22 cellular contexts compared by ENCODE assay signal in the genomic region with DNA sequence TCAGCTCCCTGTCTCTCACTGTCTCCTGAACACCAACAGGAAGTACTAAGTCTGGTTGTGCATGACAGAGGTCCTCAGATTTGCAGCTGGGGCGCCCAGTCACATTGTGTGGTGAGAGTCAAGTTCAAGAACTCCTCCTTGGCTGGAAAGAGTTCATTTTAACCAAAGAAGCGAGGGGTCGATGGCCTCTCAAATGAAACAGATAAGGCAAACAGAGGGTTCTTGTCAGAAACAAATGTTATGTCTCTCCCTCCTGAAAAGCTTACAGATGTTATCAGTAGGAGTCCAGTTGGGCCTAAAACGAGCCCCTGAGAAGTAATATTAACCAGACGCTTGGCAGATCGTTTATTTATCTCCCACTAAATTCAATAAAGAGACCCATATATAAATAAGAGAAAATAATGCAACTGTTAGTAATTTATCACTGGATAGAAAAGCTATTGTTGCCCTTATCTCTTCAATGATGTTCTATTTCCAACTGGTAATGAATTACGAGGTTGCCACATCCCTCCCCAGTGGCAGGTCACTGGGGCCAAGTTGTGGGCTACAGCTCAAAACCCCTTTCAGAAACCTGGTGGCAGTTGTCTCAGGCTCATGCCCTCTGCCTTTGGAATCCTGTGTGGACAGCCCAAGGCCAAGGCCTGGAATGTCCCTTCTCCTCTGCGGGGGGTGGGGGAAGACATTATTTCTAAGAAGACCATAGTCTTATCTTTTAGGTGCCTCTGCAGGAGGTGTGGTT.
A peak's percentile ranks its signal among the peaks of the same experiment; 100 is the strongest.
DNase-seq lines count a peak whose midpoint lies in the region; ATAC-seq, FAIRE-seq and TF ChIP-seq lines count a peak whose summit lies in the region.
"Had no signal": no experiment of that assay in that cellular context is flagged by ENCODE, and none has a peak within 500 bp of the region (broad histone marks: within the 10 kb centered on the region; RNA-seq: fewer than 3 reads in every experiment).

No MANE protein-coding gene starts in this region.

- no peaks in the 10 kb centered on the region for H4K20me1 ChIP-seq in SK-N-SH (ENCODE audit: insufficient read depth)
- H4K20me1 ChIP-seq: BLaER1 treated with 17β-estradiol and CSF1 and Interleukin-3, amounts not matched to agents 10 nM and 100 nM had no signal

- H3F3A ChIP-seq in SK-N-SH (replicated peaks; ENCODE audit: insufficient read depth): no peaks in the 10 kb centered on the region

- H3K27ac Mint-ChIP-seq in nephron: peak overlapping the region; percentile 86 to 94 (median 87)

- 32% methylated on average over 8 of the region's 8 CpGs for WGBS in SK-N-SH (ENCODE audit: low lambda C conversion rate)

- TF ChIP-seq RAD21 in SK-N-SH (IDR thresholded peaks at IDR 0.05; ENCODE audit: low read length): no peak

- no peak for ATAC-seq in HG02973 (IDR thresholded peaks at IDR 0.05; ENCODE audit: unreplicated experiment)
- ATAC-seq: PC-3 had no signal

- TF ChIP-seq CTCF in SK-N-SH (IDR thresholded peaks at IDR 0.05): no peak
- TF ChIP-seq CTCF in kidney (IDR thresholded peaks at IDR 0.05; ENCODE audit: borderline replicate concordance, extremely low read depth, insufficient read depth): no peak
- TF ChIP-seq CTCF in nephron (IDR thresholded peaks at IDR 0.05; ENCODE audit: unreplicated experiment in 3 of 3): no peak

- CTCF ChIA-PET in SK-N-SH (lab: Yijun Ruan, JAX): interaction anchor here (0.6 to 0.7 kb wide), 3 partner anchors 30 to 943 kb away, joined by 3 read pairs; no protein-coding TSS in a partner anchor

- intact Hi-C loops in kidney (cut with DNase I): no loop called here

- no peak overlapping the region for H3K4me3 Mint-ChIP-seq in nephron
- H3K4me3 Mint-ChIP-seq: CD8-positive, alpha-beta memory T cell had no signal

- H3K4me1 ChIP-seq in SK-N-SH (ENCODE audit: control insufficient read depth in 1 of 2, insufficient read depth in 2 of 2, low read depth in 1 of 2, low read length in 1 of 2) (peaks cover 0 to 4% of the 10 kb centered on the region in 2 experiments; a peak in 1 of 4 replicates), kidney (ENCODE audit: control insufficient read depth in 1 of 2, insufficient read depth in 1 of 2, low read depth in 1 of 2, low read length in 2 of 2) (no peaks in the 10 kb centered on the region)

- FAIRE-seq in kidney (lab: Jason Lieb, UNC): no peak
- FAIRE-seq: A204.1, GM12892 had no signal

- H3K27me3 ChIP-seq in SK-N-SH (ENCODE audit: insufficient read depth): no peaks in the 10 kb centered on the region
- H3K27me3 ChIP-seq: BLaER1 treated with 17β-estradiol and CSF1 and Interleukin-3, amounts not matched to agents 10 nM and 100 nM had no signal

- peaks cover 6% of the 10 kb centered on the region for H3K9me3 Mint-ChIP-seq in nephron

- no peaks in the 10 kb centered on the region for H3K79me2 ChIP-seq in SK-N-SH (ENCODE audit: insufficient read depth)

- no peaks in the 10 kb centered on the region for H3K9me2 ChIP-seq in SK-N-SH

- H3K27ac ChIP-seq in SK-N-SH (ENCODE audit: low read depth in 2 of 2, low read length in 1 of 2) (no peak overlapping the region), kidney (ENCODE audit: low read depth in 2 of 2, low read length in 2 of 2) (no peak overlapping the region)
- H3K27ac ChIP-seq: BLaER1 treated with 17β-estradiol and CSF1 and Interleukin-3, amounts not matched to agents 10 nM and 100 nM had no signal

- no peaks in the 10 kb centered on the region for H3K27me3 Mint-ChIP-seq in nephron (ENCODE audit: low read depth)

- H3K9ac ChIP-seq in SK-N-SH (no peak overlapping the region), kidney (ENCODE audit: low read length in 2 of 2) (no peak overlapping the region)
- H3K9ac ChIP-seq: BLaER1 treated with 17β-estradiol and CSF1 and Interleukin-3, amounts not matched to agents 10 nM and 100 nM had no signal

- peaks cover 29% of the 10 kb centered on the region for H3K4me1 Mint-ChIP-seq in nephron
- H3K4me1 Mint-ChIP-seq: CD8-positive, alpha-beta memory T cell had no signal

- H3K36me3 ChIP-seq in SK-N-SH (replicated peaks in 1 of 2; ENCODE audit: control insufficient read depth in 1 of 2, insufficient read depth in 2 of 2, low read length in 1 of 2) (no peaks in the 10 kb centered on the region), kidney (ENCODE audit: control insufficient read depth in 1 of 2, insufficient read depth in 2 of 2, low read length in 2 of 2) (no peaks in the 10 kb centered on the region)
- H3K36me3 ChIP-seq: BLaER1 treated with 17β-estradiol and CSF1 and Interleukin-3, amounts not matched to agents 10 nM and 100 nM had no signal

- no peak for TF ChIP-seq EP300 in SK-N-SH (IDR thresholded peaks at IDR 0.05; ENCODE audit: borderline replicate concordance in 1 of 2, low read depth in 1 of 2, low read length in 1 of 2)

- H3K9me3 ChIP-seq in SK-N-SH (no peaks in the 10 kb centered on the region), kidney (ENCODE audit: control insufficient read depth in 1 of 2, low read length in 2 of 2) (no peaks in the 10 kb centered on the region)
- H3K9me3 ChIP-seq: BLaER1 treated with 17β-estradiol and CSF1 and Interleukin-3, amounts not matched to agents 10 nM and 100 nM had no signal

- POLR2A ChIA-PET in SK-N-SH (lab: Yijun Ruan, JAX): no interaction called here

- H3K4me3 ChIP-seq in SK-N-SH (ENCODE audit: low read depth in 2 of 2, low read length in 1 of 2): no peak overlapping the region
- H3K4me3 ChIP-seq in kidney (ENCODE audit: low read length in 2 of 2): no peak overlapping the region
- H3K4me3 ChIP-seq: BLaER1 treated with 17β-estradiol and CSF1 and Interleukin-3, amounts not matched to agents 10 nM and 100 nM had no signal

- no peaks in the 10 kb centered on the region for H3K36me3 Mint-ChIP-seq in nephron (ENCODE audit: low read depth)
- H3K36me3 Mint-ChIP-seq: CD8-positive, alpha-beta memory T cell had no signal

- H2AFZ ChIP-seq in SK-N-SH (ENCODE audit: low read depth): no peak overlapping the region

- DNase-seq in Daoy (ENCODE audit: low read depth) (peak; percentile 5), SK-N-SH (peak; percentile 44), kidney (peak; percentile 88), NCI-H446 treated with DMSO at 0.1 percent for 48 hours (lab: John Stamatoyannopoulos, UW) (no peak), activated gamma-delta T cell treated with Interleukin-2 at 50 U/mL for 16 hours (no peak), cortex of kidney (lab: John Stamatoyannopoulos, UW) (no peak)
- DNase-seq: CD8-positive, alpha-beta memory T cell; DND-41; GDM1; GOT3; MV-4-11; NCI-H1417; NCI-H1930; NCI-H2171 treated with DMSO at 0.1 percent for 48 hours; NCI-H510A; NCI-H82; PC-3 had no signal

- H3K4me2 ChIP-seq in SK-N-SH: no peak overlapping the region

TF ChIP-seq in SK-N-SH, 30 proteins besides CTCF, POLR2A, EP300 and RAD21:
- TF ChIP-seq EZH2phosphoT487 (IDR thresholded peaks at IDR 0.05; ENCODE audit: borderline replicate concordance, low read depth) (no peak), GATA2 (CRISPR knock-in tag; IDR thresholded peaks at IDR 0.05) (peak; percentile 69), NFIC (IDR thresholded peaks at IDR 0.05; ENCODE audit: borderline replicate concordance) (no peak)

Comparison
In these comparisons a context has a peak if more than half of its experiments do, and no peak if none do; other contexts are left out.
1. DNase-seq: peak in Daoy (single experiment), SK-N-SH (single experiment) and kidney (single experiment); none in NCI-H446 treated with DMSO at 0.1 percent for 48 hours (single experiment), activated gamma-delta T cell treated with Interleukin-2 at 50 U/mL for 16 hours (single experiment) and cortex of kidney (single experiment).